ENCODE assay signal across 10 cellular contexts in genomic region chrX:71650333-71650969, GRCh38. TPM values are rescaled to one million over a fixed set of nuclear protein-coding genes. Genes with fewer than 3 reads are reported as not detected.
DNase-seq lines count a peak whose midpoint lies in the region; ATAC-seq and TF ChIP-seq lines count a peak whose summit lies in the region.
"Had no signal": no experiment of that assay in that cellular context is flagged by ENCODE, and none has a peak within 500 bp of the region (broad histone marks: within the 10 kb centered on the region; RNA-seq: fewer than 3 reads in every experiment).

No MANE protein-coding gene starts in this region.

- H3K4me3 ChIP-seq in NB4 (ENCODE audit: low read depth, low read length) (no peak overlapping the region), epithelial cell of proximal tubule (ENCODE audit: low read depth, low read length) (no peak overlapping the region)

- ATAC-seq in GM21528 (IDR thresholded peaks at IDR 0.05; ENCODE audit: low FRiP score, unreplicated experiment) = peak; percentile 60

- TF ChIP-seq CTCF in NB4 (IDR thresholded peaks at IDR 0.05; ENCODE audit: low read depth, low read length) = peak; percentile 18
- peak; percentile 46 for TF ChIP-seq CTCF in epithelial cell of proximal tubule (conservative IDR thresholded peaks at IDR 0.05; ENCODE audit: low read depth, low read length)
- no peak for TF ChIP-seq CTCF in RWPE1 (conservative IDR thresholded peaks at IDR 0.05; ENCODE audit: low read depth)

- in situ Hi-C loops in ACHN (cut with HindIII; ENCODE audit: low pct_ligation_motif_present, low pct_unique_long_range_greater_than_20kb, low sequenced_read_pairs) = no loop called here

- POLR2A ChIA-PET in RWPE1 (lab: Yijun Ruan, JAX; ENCODE audit: low non-redundant PET) = no interaction called here

- DNase-seq in DMS 273 (lab: John Stamatoyannopoulos, UW; ENCODE audit: unreplicated experiment) = peak; percentile 38
- DNase-seq in DMS 273 treated with DMSO at 0.1 percent for 48 hours (lab: John Stamatoyannopoulos, UW) = no peak
- DNase-seq in NB4 (ENCODE audit: low read depth) = peak; percentile 56
- no peak for DNase-seq in epithelial cell of proximal tubule (ENCODE audit: low read depth)
- DNase-seq in ACHN = no peak
- no peak for DNase-seq in RWPE1 (ENCODE audit: low spot score)
- no peak for DNase-seq in middle frontal gyrus (ENCODE audit: extremely low spot score, low spot score)

- CTCF ChIA-PET in RWPE1 (lab: Yijun Ruan, JAX) = interaction anchor here (0.6 kb wide), 1 partner anchor 75 kb away, joined by 3 read pairs; no protein-coding TSS in a partner anchor

- no peak overlapping the region for H3K27ac ChIP-seq in RWPE1
- H3K27ac ChIP-seq: 22Rv1 had no signal

- TF ChIP-seq POLR2A in NB4 (IDR thresholded peaks at IDR 0.05; ENCODE audit: extremely low read depth, insufficient read length) = no peak

RNA-seq across cellular contexts. Expression of gene CXCR3, which starts 32.1 kb away (rescaled TPM):
- total RNA-seq in epithelial cell of proximal tubule = not detected in 2 replicates
- total RNA-seq: NCI-H460 had no signal

Comparison
In these comparisons a context has a peak if more than half of its experiments do, and no peak if none do; other contexts are left out.
1. DNase-seq: peak in DMS 273 (single experiment) and NB4 (single experiment); none in DMS 273 treated with DMSO at 0.1 percent for 48 hours (single experiment), epithelial cell of proximal tubule (single experiment), ACHN (single experiment), RWPE1 (single experiment) and middle frontal gyrus (single experiment).